In genomic region chr11:32081901-32082300, GRCh38 we compare ENCODE assay signal across 26 cellular contexts.
"Had no signal": no experiment of that assay in that cellular context is flagged by ENCODE, and none has a peak within 500 bp of the region (broad histone marks: within the 10 kb centered on the region; RNA-seq: fewer than 3 reads in every experiment).

No MANE protein-coding gene starts in this region.

- H3K27me3 ChIP-seq: Peyer's patch, SJSA1 had no signal

- DNase-seq: activated B cell treated with CpG ODN at 0.5 μM for 24 hours; activated CD4-positive, alpha-beta T cell treated with anti-CD3 and anti-CD28 coated beads for 1 hour; activated CD4-positive, alpha-beta T cell treated with anti-CD3 and anti-CD28 coated beads, Interleukin-2, amount 10 ng/mL, durations not matched to agents 24 days and 14 days; activated CD4-positive, alpha-beta T cell treated with anti-CD3 and anti-CD28 coated beads, Interleukin-2, amount 50 U/mL, for 48 hours; activated CD8-positive, alpha-beta memory T cell treated with anti-CD3 and anti-CD28 coated beads for 24 hours; activated gamma-delta T cell; activated naive CD4-positive, alpha-beta T cell treated with anti-CD3 and anti-CD28 coated beads for 36 hours; activated T-cell treated with anti-CD3 and anti-CD28 coated beads for 4 hours; activated T-cell treated with anti-CD3 and anti-CD28 coated beads, Interleukin-2, amount 50 U/mL, for 48 hours; amygdala; cerebellar nuclear complex; Karpas-422; NCI-H1048; NCI-H1930; NCI-H2107; NCI-H510A treated with DMSO at 0.1 percent for 48 hours; NK-92 treated with Interleukin-12 subunit alpha and Interleukin-12 subunit beta, amount 100 ng/mL, for 24 hours; Peyer's patch; Right ventricle myocardium superior had no signal

- H3K9me3 ChIP-seq: Peyer's patch, SJSA1 had no signal

- H3K27ac Mint-ChIP-seq: activated B cell treated with CpG ODN at 0.5 μM for 24 hours; activated CD4-positive, alpha-beta T cell treated with anti-CD3 and anti-CD28 coated beads, Interleukin-2, amount 10 ng/mL, durations not matched to agents 24 days and 14 days; activated naive CD4-positive, alpha-beta T cell treated with anti-CD3 and anti-CD28 coated beads for 36 hours; activated naive CD8-positive, alpha-beta T cell; activated T-helper 17 cell treated with anti-CD3 and anti-CD28 coated beads, Interleukin-2, amount 50 U/mL, for 72 hours; T-helper 1 cell treated with Interleukin-12 subunit alpha and Interleukin-12 subunit beta and Interleukin-4 antibody, amounts not matched to agents 30 μg/mL and 1 μg/mL, for 36 hours had no signal

- H3K4me1 Mint-ChIP-seq: activated B cell treated with CpG ODN at 0.5 μM for 24 hours; activated CD4-positive, alpha-beta T cell treated with anti-CD3 and anti-CD28 coated beads, Interleukin-2, amount 10 ng/mL, durations not matched to agents 24 days and 14 days had no signal

- H3K4me3 Mint-ChIP-seq: activated B cell treated with CpG ODN at 0.5 μM for 24 hours; activated CD4-positive, alpha-beta T cell treated with anti-CD3 and anti-CD28 coated beads, Interleukin-2, amount 10 ng/mL, durations not matched to agents 24 days and 14 days; activated naive CD4-positive, alpha-beta T cell treated with anti-CD3 and anti-CD28 coated beads for 36 hours; activated naive CD8-positive, alpha-beta T cell; activated T-helper 17 cell treated with anti-CD3 and anti-CD28 coated beads, Interleukin-2, amount 50 U/mL, for 72 hours; brain; T-helper 1 cell treated with Interleukin-12 subunit alpha and Interleukin-12 subunit beta and Interleukin-4 antibody, amounts not matched to agents 30 μg/mL and 1 μg/mL, for 36 hours had no signal

- H3K4me3 ChIP-seq: K562, Peyer's patch, SJSA1 had no signal

- H3K36me3 Mint-ChIP-seq: activated naive CD8-positive, alpha-beta T cell; brain had no signal

- H3K27ac ChIP-seq: Peyer's patch, RWPE1, SJSA1 had no signal

- H3K4me1 ChIP-seq: Peyer's patch had no signal

- H3K36me3 ChIP-seq: Peyer's patch, SJSA1 had no signal

- H3K9me3 Mint-ChIP-seq: activated B cell treated with CpG ODN at 0.5 μM for 24 hours; activated naive CD4-positive, alpha-beta T cell treated with anti-CD3 and anti-CD28 coated beads for 36 hours; activated T-helper 17 cell treated with anti-CD3 and anti-CD28 coated beads, Interleukin-2, amount 50 U/mL, for 72 hours; T-helper 1 cell treated with Interleukin-12 subunit alpha and Interleukin-12 subunit beta and Interleukin-4 antibody, amounts not matched to agents 30 μg/mL and 1 μg/mL, for 36 hours had no signal
